Comparison of ENCODE assay signal across 8 cellular contexts in the genomic region with DNA sequence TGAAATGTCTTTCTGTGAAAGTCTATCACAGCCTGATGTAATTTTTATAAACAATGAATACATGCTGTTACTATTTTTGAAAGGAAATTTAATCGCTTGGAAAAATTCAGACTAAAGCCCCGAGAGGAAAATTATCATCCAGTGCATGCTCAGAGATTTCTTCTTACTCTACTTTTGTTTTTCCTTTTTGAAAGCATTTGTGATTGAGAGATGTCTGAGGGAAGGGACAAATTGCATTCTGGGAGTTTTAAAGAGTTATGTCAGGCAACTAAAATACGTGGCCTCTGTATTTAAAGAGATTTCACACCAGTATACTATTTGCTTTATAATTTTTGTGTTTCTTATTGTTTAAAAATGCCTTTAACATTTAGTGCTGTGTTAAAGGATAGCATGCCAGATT. TPM values are rescaled to one million over a fixed set of nuclear protein-coding genes. Genes with fewer than 3 reads are reported as not detected.
DNase-seq lines count a peak whose midpoint lies in the region; ATAC-seq and TF ChIP-seq lines count a peak whose summit lies in the region.

No MANE protein-coding gene starts in this region.

- POLR2A ChIA-PET in CD8-positive, alpha-beta memory T cell (lab: Charles Lee): no interaction called here

- peak overlapping the region; percentile 88 to 100 (median 98) for H3K27ac Mint-ChIP-seq in CD8-positive, alpha-beta memory T cell
- peak overlapping the region; percentile 76 for H3K27ac Mint-ChIP-seq in central memory CD8-positive, alpha-beta T cell (ENCODE audit: low read depth)
- H3K27ac Mint-ChIP-seq in nephron: peak overlapping the region; percentile 100

- CTCF ChIA-PET in CD8-positive, alpha-beta memory T cell (lab: Charles Lee): no interaction called here

- no peaks in the 10 kb centered on the region for H3K9me3 ChIP-seq in CD8-positive, alpha-beta memory T cell (ENCODE audit: low read length)
- H3K9me3 ChIP-seq in MG63: no peaks in the 10 kb centered on the region
- H3K9me3 ChIP-seq in BE2C: no peaks in the 10 kb centered on the region

- no peak for ATAC-seq in central memory CD8-positive, alpha-beta T cell (replicated peaks; ENCODE audit: extremely low read depth, poor library complexity, severe bottlenecking)
- ATAC-seq in GM18517 (IDR thresholded peaks at IDR 0.05; ENCODE audit: unreplicated experiment): no peak

- no peak overlapping the region for H3K4me3 ChIP-seq in CD8-positive, alpha-beta memory T cell (ENCODE audit: low read length)
- H3K4me3 ChIP-seq in MG63: peak overlapping the region; percentile 55; the same call in 1 of the 2 replicates
- no peak overlapping the region; the same call in 1 of the 2 replicates for H3K4me3 ChIP-seq in BE2C (ENCODE audit: low read depth, low read length)

- H3K9me3 Mint-ChIP-seq in CD8-positive, alpha-beta memory T cell: no peaks in the 10 kb centered on the region
- H3K9me3 Mint-ChIP-seq in central memory CD8-positive, alpha-beta T cell: no peaks in the 10 kb centered on the region
- no peaks in the 10 kb centered on the region for H3K9me3 Mint-ChIP-seq in nephron

- no peaks in the 10 kb centered on the region for H3K27me3 ChIP-seq in CD8-positive, alpha-beta memory T cell (ENCODE audit: insufficient read depth, low read length, poor library complexity, severe bottlenecking)
- H3K27me3 ChIP-seq in MG63 (no peaks in the 10 kb centered on the region), BE2C (no peaks in the 10 kb centered on the region)

- peak in 2 of 5 donors; percentile 13 to 25 for DNase-seq in CD8-positive, alpha-beta memory T cell
- no peak for DNase-seq in MG63
- DNase-seq in central memory CD8-positive, alpha-beta T cell (ENCODE audit: low spot score in 2 of 2): no peak
- no peak for DNase-seq in BE2C
- no peak for DNase-seq in NCI-H510A treated with DMSO at 0.1 percent for 48 hours (lab: John Stamatoyannopoulos, UW)
- DNase-seq in stimulated activated CD4-positive, alpha-beta T cell treated with anti-CD3 and anti-CD28 coated beads, Interleukin-4, amount 100 ng/mL, for 1 hour: no peak

- peaks cover 0 to 17% (median 2%) of the 10 kb centered on the region in 3 donors for H3K36me3 Mint-ChIP-seq in CD8-positive, alpha-beta memory T cell
- peaks cover 21% of the 10 kb centered on the region for H3K36me3 Mint-ChIP-seq in central memory CD8-positive, alpha-beta T cell (ENCODE audit: insufficient read depth)
- peaks cover 16% of the 10 kb centered on the region for H3K36me3 Mint-ChIP-seq in nephron (ENCODE audit: low read depth)

- H3K4me1 ChIP-seq in CD8-positive, alpha-beta memory T cell (ENCODE audit: insufficient read depth, low read length): peaks cover 38% of the 10 kb centered on the region
- H3K4me1 ChIP-seq in BE2C: no peaks in the 10 kb centered on the region

- H3K4me3 Mint-ChIP-seq in CD8-positive, alpha-beta memory T cell: peak overlapping the region; percentile 77 to 95 (median 89)
- peak overlapping the region; percentile 70 for H3K4me3 Mint-ChIP-seq in central memory CD8-positive, alpha-beta T cell
- H3K4me3 Mint-ChIP-seq in nephron: peak overlapping the region; percentile 87 to 96 (median 94)

- no peak for TF ChIP-seq CTCF in nephron (IDR thresholded peaks at IDR 0.05; ENCODE audit: unreplicated experiment in 3 of 3)
- no peak for TF ChIP-seq CTCF in BE2C (IDR thresholded peaks at IDR 0.05; ENCODE audit: low read depth, low read length)

- peak overlapping the region; percentile 77 for H3K27ac ChIP-seq in CD8-positive, alpha-beta memory T cell (ENCODE audit: low read depth, low read length)

- no peaks in the 10 kb centered on the region for H3K36me3 ChIP-seq in CD8-positive, alpha-beta memory T cell (ENCODE audit: insufficient read depth, low read length)
- H3K36me3 ChIP-seq in MG63: peaks cover 24% of the 10 kb centered on the region
- H3K36me3 ChIP-seq in BE2C: no peaks in the 10 kb centered on the region

- peaks cover 51 to 63% (median 56%) of the 10 kb centered on the region in 3 donors for H3K4me1 Mint-ChIP-seq in CD8-positive, alpha-beta memory T cell
- peaks cover 29% of the 10 kb centered on the region for H3K4me1 Mint-ChIP-seq in central memory CD8-positive, alpha-beta T cell
- H3K4me1 Mint-ChIP-seq in nephron: peaks cover 68% of the 10 kb centered on the region

- no peaks in the 10 kb centered on the region for H3K27me3 Mint-ChIP-seq in CD8-positive, alpha-beta memory T cell
- H3K27me3 Mint-ChIP-seq in central memory CD8-positive, alpha-beta T cell: no peaks in the 10 kb centered on the region
- H3K27me3 Mint-ChIP-seq in nephron (ENCODE audit: low read depth): no peaks in the 10 kb centered on the region

RNA-seq across cellular contexts. Expression of gene ZFX, which starts 1.4 kb away (rescaled TPM):
- total RNA-seq in CD8-positive, alpha-beta memory T cell: 10 to 100 TPM; 35.5 to 36.6 TPM
- polyA plus RNA-seq in CD8-positive, alpha-beta memory T cell: 36.7 TPM
- 5.9 and 9.5 TPM in 2 replicates for total RNA-seq in MG63 (2014; rRNA removed; shearing (Covaris generic); ENCODE audit: low replicate concordance)
- polyA plus RNA-seq in BE2C (2012; ENCODE audit: insufficient read depth, insufficient read length, low read depth): 7.8 TPM
